Comparison of ENCODE assay signal across 13 cellular contexts in the genomic region with DNA sequence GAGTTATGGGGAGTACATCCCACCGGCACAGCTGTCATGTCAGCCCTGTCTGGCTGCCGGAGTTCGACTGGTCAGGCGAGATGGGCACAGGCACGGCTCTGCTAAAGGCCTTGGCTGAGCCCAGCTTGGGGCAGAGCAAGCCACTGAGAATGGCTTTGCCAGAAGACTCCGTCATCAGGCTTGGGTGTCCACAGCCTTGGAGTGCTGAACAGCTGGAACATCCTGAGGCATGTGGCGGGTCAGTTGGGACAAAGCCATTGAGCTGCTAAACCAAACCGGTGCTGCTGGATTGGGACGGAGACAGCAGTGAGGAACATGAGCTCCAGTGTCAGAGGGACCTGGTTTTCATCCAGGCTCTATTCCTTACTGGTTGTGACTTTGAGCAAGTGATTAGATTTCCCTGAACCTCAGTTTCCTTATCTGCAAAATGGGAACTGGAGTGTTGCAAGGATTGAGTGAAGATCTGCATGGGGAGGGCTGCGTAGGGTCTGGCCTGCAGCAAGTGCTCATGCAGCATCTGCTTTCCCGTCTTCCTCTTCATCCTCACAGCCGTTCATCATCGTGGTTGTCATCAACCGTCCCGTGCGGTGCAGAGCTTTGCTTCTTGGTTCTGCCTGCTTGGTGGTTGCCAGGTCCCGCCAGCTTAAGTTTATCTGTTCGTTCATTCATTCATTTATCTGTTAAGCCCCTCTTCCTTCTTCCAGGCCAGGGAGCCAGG.
DNase-seq lines count a peak whose midpoint lies in the region; ATAC-seq, FAIRE-seq and TF ChIP-seq lines count a peak whose summit lies in the region.
"Had no signal": no experiment of that assay in that cellular context is flagged by ENCODE, and none has a peak within 500 bp of the region (broad histone marks: within the 10 kb centered on the region; RNA-seq: fewer than 3 reads in every experiment).

No MANE protein-coding gene starts in this region.

- H2AFZ ChIP-seq in HepG2 (ENCODE audit: low read length) = no peak overlapping the region

- H3K9me3 Mint-ChIP-seq in IgD-negative memory B cell = no peaks in the 10 kb centered on the region
- no peaks in the 10 kb centered on the region for H3K9me3 Mint-ChIP-seq in effector memory CD8-positive, alpha-beta T cell
- no peaks in the 10 kb centered on the region for H3K9me3 Mint-ChIP-seq in stimulated activated naive B cell treated with anti-CD40 and anti-IgM and Interleukin-4, amounts not matched to agents 10 μg/mL and 1 μg/mL and 100 μg/mL, for 72 hours
- H3K9me3 Mint-ChIP-seq: CD8-positive, alpha-beta memory T cell had no signal

- no peak overlapping the region for H3K4me2 ChIP-seq in HepG2 (ENCODE audit: low read depth, low read length)

- no peaks in the 10 kb centered on the region for H3K79me2 ChIP-seq in HepG2 (ENCODE audit: insufficient read depth, low read length)

- peak overlapping the region; percentile 69 for H3K27ac ChIP-seq in HepG2 (ENCODE audit: extremely low read length, insufficient read depth, low read length)

- H3K36me3 Mint-ChIP-seq in IgD-negative memory B cell = peaks cover 5% of the 10 kb centered on the region
- H3K36me3 Mint-ChIP-seq in effector memory CD8-positive, alpha-beta T cell (ENCODE audit: insufficient read depth) = peaks cover 3% of the 10 kb centered on the region
- peaks cover 20 to 35% of the 10 kb centered on the region in 2 donors for H3K36me3 Mint-ChIP-seq in stimulated activated naive B cell treated with anti-CD40 and anti-IgM and Interleukin-4, amounts not matched to agents 10 μg/mL and 1 μg/mL and 100 μg/mL, for 72 hours

- H4K20me1 ChIP-seq in HepG2 (ENCODE audit: insufficient read depth, low read length) = no peaks in the 10 kb centered on the region

- H3K9me3 ChIP-seq in HepG2 (ENCODE audit: low read length) = no peaks in the 10 kb centered on the region

- peak overlapping the region in 2 of 3 donors; percentile 9 to 39 for H3K27ac Mint-ChIP-seq in IgD-negative memory B cell
- H3K27ac Mint-ChIP-seq in effector memory CD8-positive, alpha-beta T cell = peak overlapping the region; percentile 44 to 84
- peak overlapping the region; percentile 37 for H3K27ac Mint-ChIP-seq in stimulated activated naive B cell treated with anti-CD40 and anti-IgM and Interleukin-4, amounts not matched to agents 10 μg/mL and 1 μg/mL and 100 μg/mL, for 72 hours
- H3K27ac Mint-ChIP-seq: activated CD4-positive, alpha-beta memory T cell treated with anti-CD3 and anti-CD28 coated beads, Interleukin-2, amount 10 ng/mL, durations not matched to agents 7 days and 5 days had no signal

- 86% methylated on average over 18 of the region's 18 CpGs for WGBS in HepG2 (ENCODE audit: low lambda C conversion rate)

- no peak for DNase-seq in effector memory CD8-positive, alpha-beta T cell
- no peak for DNase-seq in HepG2 (ENCODE audit: low spot score)
- no peak for DNase-seq in stimulated activated naive B cell treated with anti-CD40 and anti-IgM and Interleukin-4, amounts not matched to agents 10 μg/mL and 1 μg/mL and 100 μg/mL, for 72 hours
- DNase-seq in effector CD8-positive, alpha-beta T cell (lab: John Stamatoyannopoulos, UW) = no peak
- no peak for DNase-seq in NCI-H1048 (lab: John Stamatoyannopoulos, UW)
- DNase-seq: NCI-H2029, T-helper 17 cell had no signal

- in situ Hi-C loops in HepG2 (cut with HindIII; ENCODE audit: extremely low pct_ligation_motif_present, low pct_unique_long_range_greater_than_20kb) = no loop called here

- H3K27me3 ChIP-seq in HepG2 (ENCODE audit: control insufficient read depth in 1 of 2, insufficient read depth in 2 of 2, low read length in 2 of 2) = no peaks in the 10 kb centered on the region

- ATAC-seq in effector memory CD8-positive, alpha-beta T cell (replicated peaks) = no peak
- no peak for ATAC-seq in HepG2
- ATAC-seq in stimulated activated naive B cell treated with anti-CD40 and anti-IgM and Interleukin-4, amounts not matched to agents 10 μg/mL and 1 μg/mL and 100 μg/mL, for 72 hours (replicated peaks) = no peak
- no peak for ATAC-seq in GM18519 (IDR thresholded peaks at IDR 0.05; ENCODE audit: low FRiP score, unreplicated experiment)
- ATAC-seq in HG03565 (IDR thresholded peaks at IDR 0.05; ENCODE audit: unreplicated experiment) = no peak
- ATAC-seq: T-helper 17 cell had no signal

- POLR2A ChIA-PET in HepG2 (lab: Yijun Ruan, JAX) = no interaction called here

- no TSS peak for BruUV-seq in HepG2 (replicated peaks; lab: Mats Ljungman, UMichigan)

- no peak overlapping the region for H3K4me3 ChIP-seq in HepG2 (replicated peaks in 1 of 3; ENCODE audit: insufficient read depth in 1 of 3, low read depth in 2 of 3, low read length in 3 of 3)

- no peaks in the 10 kb centered on the region for H3K27me3 Mint-ChIP-seq in IgD-negative memory B cell
- H3K27me3 Mint-ChIP-seq in effector memory CD8-positive, alpha-beta T cell = no peaks in the 10 kb centered on the region
- no peaks in the 10 kb centered on the region for H3K27me3 Mint-ChIP-seq in stimulated activated naive B cell treated with anti-CD40 and anti-IgM and Interleukin-4, amounts not matched to agents 10 μg/mL and 1 μg/mL and 100 μg/mL, for 72 hours
- H3K27me3 Mint-ChIP-seq: activated CD4-positive, alpha-beta memory T cell treated with anti-CD3 and anti-CD28 coated beads, Interleukin-2, amount 10 ng/mL, durations not matched to agents 7 days and 5 days; CD8-positive, alpha-beta memory T cell; naive thymus-derived CD4-positive, alpha-beta T cell; T-helper 17 cell had no signal

- TF ChIP-seq POLR2A in HepG2 (IDR thresholded peaks at IDR 0.05; ENCODE audit: insufficient read depth in 1 of 2, low read depth in 2 of 2, low read length in 2 of 2) = no peak

- no peak overlapping the region for H3K9ac ChIP-seq in HepG2 (ENCODE audit: insufficient read depth, low read depth, low read length)

- no peak for TF ChIP-seq EP300 in HepG2 (IDR thresholded peaks at IDR 0.05; ENCODE audit: low read depth in 2 of 2, low read length in 2 of 2)
- no peak for TF ChIP-seq EP300 in HepG2 (CRISPR knock-in tag; IDR thresholded peaks at IDR 0.05; ENCODE audit: borderline replicate concordance)

- no peak for FAIRE-seq in HepG2 (lab: Jason Lieb, UNC)

- intact Hi-C loops in HepG2 (cut with micrococcal nuclease; ENCODE audit: unreplicated experiment) = no loop called here

- peaks cover 49% of the 10 kb centered on the region for H3K4me1 ChIP-seq in HepG2 (ENCODE audit: insufficient read depth, low read length)

- H3K4me1 Mint-ChIP-seq in IgD-negative memory B cell = peaks cover 6 to 20% (median 14%) of the 10 kb centered on the region in 3 donors
- H3K4me1 Mint-ChIP-seq in effector memory CD8-positive, alpha-beta T cell (ENCODE audit: low read depth in 2 of 2) = peaks cover 27 to 32% of the 10 kb centered on the region in 2 donors
- H3K4me1 Mint-ChIP-seq in stimulated activated naive B cell treated with anti-CD40 and anti-IgM and Interleukin-4, amounts not matched to agents 10 μg/mL and 1 μg/mL and 100 μg/mL, for 72 hours = peaks cover 40 to 52% of the 10 kb centered on the region in 2 donors

- CTCF ChIA-PET in HepG2 (lab: Yijun Ruan, JAX; ENCODE audit: low intra/inter-chr PET ratio, low total read pairs) = no interaction called here

- H3K36me3 ChIP-seq in HepG2 (replicated peaks in 1 of 2; ENCODE audit: control insufficient read depth in 1 of 2, insufficient read depth in 2 of 2, low read length in 2 of 2) = no peaks in the 10 kb centered on the region

- no peak for TF ChIP-seq CTCF in HepG2 (CRISPR knock-in tag; IDR thresholded peaks at IDR 0.05)

- no peak overlapping the region for H3K4me3 Mint-ChIP-seq in IgD-negative memory B cell
- H3K4me3 Mint-ChIP-seq in effector memory CD8-positive, alpha-beta T cell = no peak overlapping the region
- no peak overlapping the region for H3K4me3 Mint-ChIP-seq in stimulated activated naive B cell treated with anti-CD40 and anti-IgM and Interleukin-4, amounts not matched to agents 10 μg/mL and 1 μg/mL and 100 μg/mL, for 72 hours
- H3K4me3 Mint-ChIP-seq: activated CD4-positive, alpha-beta memory T cell treated with anti-CD3 and anti-CD28 coated beads, Interleukin-2, amount 10 ng/mL, durations not matched to agents 7 days and 5 days; T-helper 17 cell had no signal

- TF ChIP-seq RAD21 in HepG2 (CRISPR knock-in tag; IDR thresholded peaks at IDR 0.05) = no peak

TF ChIP-seq in HepG2, 621 proteins besides CTCF, POLR2A, EP300 and RAD21:
- TF ChIP-seq ZNF629 (CRISPR knock-in tag; conservative IDR thresholded peaks at IDR 0.05) (peak; percentile 75), SOX5 (CRISPR knock-in tag; IDR thresholded peaks at IDR 0.05; ENCODE audit: borderline replicate concordance) (no peak)
